ENCODE assay signal across 8 cellular contexts in the genomic region with DNA sequence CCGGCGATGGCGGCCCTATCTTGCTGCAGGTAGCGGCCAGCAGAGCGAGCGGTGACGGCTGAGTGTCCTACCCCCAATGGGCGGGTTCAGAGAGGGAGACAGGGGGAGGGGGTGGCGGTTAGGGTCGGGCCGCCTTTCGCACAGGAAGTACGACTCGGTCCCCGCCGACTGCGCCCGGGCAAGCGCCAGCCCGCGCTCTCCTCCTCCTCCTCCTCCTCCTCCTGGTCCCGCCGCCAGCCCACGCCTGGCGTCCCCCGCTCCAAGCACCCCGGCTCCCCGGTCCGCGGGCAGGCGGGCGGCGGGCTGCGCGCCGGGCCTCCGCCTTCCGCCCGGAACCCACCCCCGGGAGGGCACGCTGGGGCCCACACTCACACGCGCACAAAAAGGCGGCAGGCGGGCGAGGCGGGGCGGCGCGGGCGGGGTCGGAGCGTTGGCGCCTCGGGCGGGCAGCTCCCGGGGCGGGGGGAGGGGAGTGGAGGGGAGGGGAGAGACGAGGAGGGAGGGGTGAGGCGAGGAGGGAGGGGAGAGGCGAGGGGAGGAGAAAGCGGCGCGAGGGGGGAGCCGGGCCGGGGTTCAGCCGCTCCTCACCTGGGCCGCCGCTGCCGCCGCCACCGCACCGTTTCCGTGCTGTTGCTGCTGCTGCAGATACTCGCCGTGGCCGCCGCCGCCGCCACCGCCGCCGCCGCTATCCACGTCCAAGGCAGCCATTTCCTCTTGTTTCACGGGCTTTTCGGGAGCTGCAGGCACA. TPM values are rescaled to one million over a fixed set of nuclear protein-coding genes. Genes with fewer than 3 reads are reported as not detected.
DNase-seq lines count a peak whose midpoint lies in the region; ATAC-seq, FAIRE-seq and TF ChIP-seq lines count a peak whose summit lies in the region.

No MANE protein-coding gene starts in this region.

- peak overlapping the region; percentile 88 for H3K4me3 Mint-ChIP-seq in CD8-positive, alpha-beta T cell
- H3K4me3 Mint-ChIP-seq in activated CD8-positive, alpha-beta memory T cell treated with anti-CD3 and anti-CD28 coated beads, Interleukin-2, amount 10 ng/mL, durations not matched to agents 7 days and 5 days: peak overlapping the region; percentile 88

- no peak overlapping the region for H2AFZ ChIP-seq in H1 (ENCODE audit: low read length)

- POLR2A ChIA-PET in CD8-positive, alpha-beta T cell (lab: Charles Lee): interaction anchor here (0.6 to 1.6 kb wide), 6 partner anchors 12 to 432 kb away, joined by 3 to 5 read pairs (median 3); a partner anchor contains a TSS
- POLR2A ChIA-PET in H1 (lab: Charles Lee; ENCODE audit: partially characterized antibody): interaction anchor here (0.9 to 2.0 kb wide), 4 partner anchors 17 to 94 kb away, joined by 3 to 6 read pairs (median 4); no protein-coding TSS in a partner anchor

- H3K36me3 Mint-ChIP-seq in CD8-positive, alpha-beta T cell: peaks cover 35% of the 10 kb centered on the region
- H3K36me3 Mint-ChIP-seq in activated CD8-positive, alpha-beta memory T cell treated with anti-CD3 and anti-CD28 coated beads, Interleukin-2, amount 10 ng/mL, durations not matched to agents 7 days and 5 days: peaks cover 35% of the 10 kb centered on the region

- H3K79me2 ChIP-seq in H1 (ENCODE audit: control insufficient read depth in 1 of 2, insufficient read depth in 2 of 2, low read length in 2 of 2): peaks cover 27 to 49% of the 10 kb centered on the region in 2 experiments

- no peak overlapping the region for H2AK5ac ChIP-seq in H1 (ENCODE audit: low read depth, low read length)

- peaks cover 41% of the 10 kb centered on the region for H3K4me1 ChIP-seq in CD8-positive, alpha-beta T cell (ENCODE audit: insufficient read depth, low read length)
- peaks cover 0 to 6% (median 1%) of the 10 kb centered on the region in 4 experiments; a peak in 1 of 7 replicates for H3K4me1 ChIP-seq in H1 (replicated peaks in 1 of 4; ENCODE audit: control insufficient read depth in 3 of 4, insufficient read depth in 4 of 4, low read length in 3 of 4)

- H2BK5ac ChIP-seq in H1 (ENCODE audit: low read depth, low read length): no peak overlapping the region

- H3K27me3 Mint-ChIP-seq in CD8-positive, alpha-beta T cell (ENCODE audit: low read depth): no peaks in the 10 kb centered on the region
- no peaks in the 10 kb centered on the region for H3K27me3 Mint-ChIP-seq in activated CD8-positive, alpha-beta memory T cell treated with anti-CD3 and anti-CD28 coated beads, Interleukin-2, amount 10 ng/mL, durations not matched to agents 7 days and 5 days

- TF ChIP-seq RAD21 in H1 (IDR thresholded peaks at IDR 0.05 in 1 of 2, conservative IDR thresholded peaks at IDR 0.05 in 1 of 2; ENCODE audit: low read depth in 2 of 2, low read length in 2 of 2): no peak

- H3K79me1 ChIP-seq in H1 (ENCODE audit: low read depth, low read length): no peaks in the 10 kb centered on the region; the same call in 1 of the 2 replicates

- no peak overlapping the region for H3K4ac ChIP-seq in H1 (replicated peaks; ENCODE audit: insufficient read length, low read depth, low read length)

- no peak for TF ChIP-seq CTCF in CD8-positive, alpha-beta T cell (IDR thresholded peaks at IDR 0.05)
- TF ChIP-seq CTCF in H1 (IDR thresholded peaks at IDR 0.05; ENCODE audit: control extremely low read depth in 1 of 3, insufficient read depth in 1 of 3, low read depth in 1 of 3, low read length in 3 of 3): no peak

- CTCF ChIA-PET in CD8-positive, alpha-beta T cell (lab: Charles Lee): no interaction called here
- CTCF ChIA-PET in activated CD8-positive, alpha-beta memory T cell treated with anti-CD3 and anti-CD28 coated beads, Interleukin-2, amount 10 ng/mL, durations not matched to agents 7 days and 5 days (lab: Charles Lee): interaction anchor here (1.4 kb wide), 1 partner anchor 11 kb away, joined by 3 read pairs; no protein-coding TSS in a partner anchor
- CTCF ChIA-PET in H1 (lab: Charles Lee; ENCODE audit: partially characterized antibody): no interaction called here

- H2BK15ac ChIP-seq in H1 (ENCODE audit: low read length): no peak overlapping the region

- intact Hi-C loops in CD8-positive, alpha-beta T cell (cut with DNase I, micrococcal nuclease): loop anchor here (2.0 to 10.0 kb wide), 10 partner anchors 15 to 1205 kb away; a partner anchor contains a TSS

- H3K4me3 ChIP-seq in CD8-positive, alpha-beta T cell (ENCODE audit: low read depth, low read length): peak overlapping the region; percentile 67
- peak overlapping the region; percentile 66 to 99 (median 86) for H3K4me3 ChIP-seq in H1 (ENCODE audit: extremely low read depth in 1 of 4, insufficient read depth in 2 of 4, low read depth in 3 of 4, low read length in 4 of 4)

- no peak overlapping the region for H3K56ac ChIP-seq in H1 (replicated peaks; ENCODE audit: insufficient read length, low read depth, low read length)

- TF ChIP-seq POLR2A in H1 (IDR thresholded peaks at IDR 0.05; ENCODE audit: control extremely low read depth in 1 of 2, low read depth in 2 of 2, low read length in 2 of 2): peak; percentile 39 to 71; a peak in 2 of 3 replicates

- H3K27ac ChIP-seq in CD8-positive, alpha-beta T cell (ENCODE audit: low read depth, low read length): peak overlapping the region; percentile 88
- H3K27ac ChIP-seq in H1 (ENCODE audit: low read depth, low read length): peak overlapping the region; percentile 93

- no peaks in the 10 kb centered on the region for H3K27me3 ChIP-seq in CD8-positive, alpha-beta T cell (ENCODE audit: insufficient read depth, low read length)
- H3K27me3 ChIP-seq in H1 (replicated peaks in 1 of 4; ENCODE audit: control insufficient read depth in 3 of 4, extremely low read depth in 1 of 4, insufficient read depth in 3 of 4, low read length in 3 of 4): no peaks in the 10 kb centered on the region

- peak overlapping the region; percentile 65 to 98 (median 84); a peak in 6 of 7 replicates for H3K9ac ChIP-seq in H1 (replicated peaks in 1 of 4; ENCODE audit: extremely low read depth in 1 of 4, low read depth in 3 of 4, low read length in 3 of 4)

- peak overlapping the region; percentile 97 for H4K8ac ChIP-seq in H1 (ENCODE audit: extremely low read depth, insufficient read depth, low read length)

- peaks cover 4% of the 10 kb centered on the region for H3K9me3 Mint-ChIP-seq in CD8-positive, alpha-beta T cell
- H3K9me3 Mint-ChIP-seq in activated CD8-positive, alpha-beta memory T cell treated with anti-CD3 and anti-CD28 coated beads, Interleukin-2, amount 10 ng/mL, durations not matched to agents 7 days and 5 days (ENCODE audit: low read depth): no peaks in the 10 kb centered on the region

- no peak overlapping the region for H2BK20ac ChIP-seq in H1 (ENCODE audit: low read length)

- WGBS in H1 (ENCODE audit: extremely low coverage in 1 of 2, insufficient coverage in 1 of 2, insufficient read length in 1 of 2, insufficient replicate concordance in 2 of 2, low coverage in 1 of 2, low lambda C conversion rate in 2 of 2, missing lambda C conversion rate in 1 of 2), 2 experiments: no CpG with 5 or more reads among the region's 87 CpGs

- no peak overlapping the region for H3K23ac ChIP-seq in H1 (ENCODE audit: insufficient read length)

- H2BK120ac ChIP-seq in H1 (replicated peaks; ENCODE audit: low read depth, low read length): no peak overlapping the region

- no peak for TF ChIP-seq EP300 in H1 (IDR thresholded peaks at IDR 0.05; ENCODE audit: borderline replicate concordance in 1 of 2, low read depth in 2 of 2, low read length in 2 of 2)

- peaks cover 0 to 2% of the 10 kb centered on the region in 2 experiments for H4K20me1 ChIP-seq in H1 (replicated peaks in 1 of 2; ENCODE audit: control insufficient read depth in 1 of 2, insufficient read depth in 2 of 2, low read length in 2 of 2)

- ATAC-seq in CD8-positive, alpha-beta T cell: peak; percentile 60
- ATAC-seq in GM19455 (IDR thresholded peaks at IDR 0.05; ENCODE audit: unreplicated experiment): peak; percentile 59
- peak; percentile 62 for ATAC-seq in activated CD8-positive, alpha-beta memory T cell treated with anti-CD3 and anti-CD28 coated beads, Interleukin-2, amount 10 ng/mL, durations not matched to agents 7 days and 5 days

- H3K23me2 ChIP-seq in H1 (ENCODE audit: low read depth, low read length): no peaks in the 10 kb centered on the region

- H3K27ac Mint-ChIP-seq in CD8-positive, alpha-beta T cell: peak overlapping the region; percentile 93
- peak overlapping the region; percentile 83 for H3K27ac Mint-ChIP-seq in activated CD8-positive, alpha-beta memory T cell treated with anti-CD3 and anti-CD28 coated beads, Interleukin-2, amount 10 ng/mL, durations not matched to agents 7 days and 5 days

- H4K91ac ChIP-seq in H1 (replicated peaks; ENCODE audit: insufficient read length, low read length): peak overlapping the region; percentile 54

- peak overlapping the region; percentile 76 for H4K5ac ChIP-seq in H1 (ENCODE audit: insufficient read length, low read depth, low read length)

- H3K4me2 ChIP-seq in H1 (ENCODE audit: insufficient read depth in 1 of 2, low read depth in 2 of 2, low read length in 2 of 2): peak overlapping the region; percentile 43 to 49; a peak in 3 of 4 replicates

- H2BK12ac ChIP-seq in H1 (ENCODE audit: low read depth, low read length): no peak overlapping the region

- no peak overlapping the region for H3K14ac ChIP-seq in H1 (ENCODE audit: insufficient read length)

- peak; percentile 83 to 95 (median 91) for DNase-seq in CD8-positive, alpha-beta T cell
- peak; percentile 45 for DNase-seq in HS-27A (ENCODE audit: low read depth)
- DNase-seq in NOMO-1 (lab: John Stamatoyannopoulos, UW; ENCODE audit: unreplicated experiment in 2 of 2): peak; percentile 80 to 94
- peak; percentile 95 for DNase-seq in activated CD8-positive, alpha-beta memory T cell treated with anti-CD3 and anti-CD28 coated beads, Interleukin-2, amount 10 ng/mL, durations not matched to agents 7 days and 5 days
- peak; percentile 63 to 89 for DNase-seq in H1 (ENCODE audit: low read depth in 1 of 2, low spot score in 2 of 2)
- DNase-seq in mesenteric fat pad (ENCODE audit: low spot score): peak; percentile 96
- DNase-seq in stimulated activated CD8-positive, alpha-beta memory T cell treated with anti-CD3 and anti-CD28 coated beads, Interleukin-15, amount 100 ng/mL, for 24 hours (ENCODE audit: low read depth): peak; percentile 75

- H3K9me3 ChIP-seq in CD8-positive, alpha-beta T cell (ENCODE audit: low read length): no peaks in the 10 kb centered on the region
- H3K9me3 ChIP-seq in H1 (ENCODE audit: insufficient read depth in 2 of 2, low read depth in 1 of 2, low read length in 1 of 2): no peaks in the 10 kb centered on the region

- peaks cover 48% of the 10 kb centered on the region for H3K4me1 Mint-ChIP-seq in CD8-positive, alpha-beta T cell (ENCODE audit: low read depth)
- H3K4me1 Mint-ChIP-seq in activated CD8-positive, alpha-beta memory T cell treated with anti-CD3 and anti-CD28 coated beads, Interleukin-2, amount 10 ng/mL, durations not matched to agents 7 days and 5 days: peaks cover 39% of the 10 kb centered on the region

- peak overlapping the region; percentile 60 for H3K18ac ChIP-seq in H1 (ENCODE audit: extremely low read depth, low read length)

- FAIRE-seq in H1 (lab: Jason Lieb, UNC): no peak

- no peaks in the 10 kb centered on the region for H3K36me3 ChIP-seq in CD8-positive, alpha-beta T cell (ENCODE audit: insufficient read depth, low read length)
- peaks cover 0 to 5% (median 2%) of the 10 kb centered on the region in 4 experiments; a peak in 3 of 8 replicates for H3K36me3 ChIP-seq in H1 (ENCODE audit: control insufficient read depth in 2 of 4, insufficient read depth in 4 of 4, low read length in 3 of 4)

RNA-seq across cellular contexts. Expression of a gene that starts 1.2 kb away (rescaled TPM):
- 100 to 1,000 TPM; 166 to 169 TPM for total RNA-seq in CD8-positive, alpha-beta T cell
- 100 to 1,000 TPM in 1 of 2 experiments, 10 to 100 TPM in 1; 95.7 to 105 TPM for total RNA-seq in activated CD8-positive, alpha-beta memory T cell treated with anti-CD3 and anti-CD28 coated beads, Interleukin-2, amount 10 ng/mL, durations not matched to agents 7 days and 5 days
- 85.1 and 92.1 TPM in 2 replicates for total RNA-seq in H1 (2021; fragmentation: NEBNext Ultra II Directional; extraction: Animal tissue kit (Norgen Biotek cat#: 25700))
- polyA plus RNA-seq in H1 (2011; rRNA removed): 20.2 and 31.0 TPM in 2 replicates
- polyA plus RNA-seq in H1 (2011; cell fraction: cytosol; rRNA removed): 29.7 TPM
- polyA plus RNA-seq in H1 (2011; cell fraction: nucleus; rRNA removed): 35.4 TPM
- 31.0 to 46.1 TPM (median 39.0 TPM) in 4 replicates for polyA plus RNA-seq in H1 (2012, experiment 1 of 2)
- polyA plus RNA-seq in H1 (2012, experiment 2 of 2): 2.5 TPM
- 28.3 TPM for polyA plus RNA-seq in H1 (2013, experiment 1 of 2)
- 28.7 TPM for polyA plus RNA-seq in H1 (2013, experiment 2 of 2)
- 119 and 166 TPM in 2 replicates for polyA minus RNA-seq in H1 (2011; rRNA and poly(A)+ RNA removed)
- polyA minus RNA-seq in H1 (2011; cell fraction: cytosol; rRNA and poly(A)+ RNA removed): 54.6 TPM
- 158 TPM for polyA minus RNA-seq in H1 (2011; cell fraction: nucleus; rRNA and poly(A)+ RNA removed)
- total RNA-seq in mesenteric fat pad: 72.3 TPM

Comparison
In these comparisons a context has a peak if more than half of its experiments do, and no peak if none do; other contexts are left out.
1. Peak in every context shown above with its lines: DNase-seq, ATAC-seq, H3K4me3 ChIP-seq and H3K27ac ChIP-seq.
2. DNase-seq: peak in every context shown above with its lines; median percentile 96 in mesenteric fat pad; 95 in activated CD8-positive, alpha-beta memory T cell treated with anti-CD3 and anti-CD28 coated beads, Interleukin-2, amount 10 ng/mL, durations not matched to agents 7 days and 5 days; 91 in CD8-positive, alpha-beta T cell; 87 in NOMO-1; 76 in H1; 75 in stimulated activated CD8-positive, alpha-beta memory T cell treated with anti-CD3 and anti-CD28 coated beads, Interleukin-15, amount 100 ng/mL, for 24 hours; 45 in HS-27A.